ENCODE assay signal across 11 cellular contexts in the genomic region with DNA sequence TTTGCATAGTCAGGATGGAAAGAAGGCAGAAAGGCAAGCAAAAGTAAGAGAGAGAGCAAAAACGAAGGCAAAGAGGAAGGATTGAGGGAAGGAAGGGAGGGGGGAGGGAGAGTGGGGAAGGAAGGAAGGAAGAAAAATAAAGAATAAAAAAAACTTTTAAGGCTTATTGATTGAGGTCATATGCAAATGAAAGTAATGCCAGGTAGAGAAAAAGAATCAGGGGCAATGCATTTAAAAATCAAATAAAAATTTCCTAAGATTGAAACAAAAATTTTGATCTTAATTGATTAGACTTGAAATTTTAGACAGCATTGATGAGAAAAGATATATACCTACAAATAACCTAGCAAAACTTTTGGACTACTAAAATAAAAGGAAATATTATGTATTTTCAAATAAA.
"Had no signal": no experiment of that assay in that cellular context is flagged by ENCODE, and none has a peak within 500 bp of the region (broad histone marks: within the 10 kb centered on the region; RNA-seq: fewer than 3 reads in every experiment).

No MANE protein-coding gene starts in this region.

- H3K4me2 ChIP-seq: GM23338 had no signal

- H3K27ac ChIP-seq: GM23248 had no signal

- H3K27ac Mint-ChIP-seq: GM23338, H9, HFFc6 had no signal

- H3K4me3 Mint-ChIP-seq: GM23338, H9, HFFc6 had no signal

- ATAC-seq: GM23338, HCT116 had no signal

- H3K36me3 ChIP-seq: HAP-1 had no signal

- DNase-seq: GM23248, GOT3, H7, H9, HCEC 1CT, HFFc6 had no signal

- H3K4me3 ChIP-seq: GM23248, GM23338, HAP-1 had no signal

- H3K9ac ChIP-seq: GM23248 had no signal

- H3K4me1 Mint-ChIP-seq: GM23338, H9 had no signal

- H3K9me3 ChIP-seq: HAP-1 had no signal

- H2AFZ ChIP-seq: GM23248, GM23338 had no signal

- FAIRE-seq: H1, H54 had no signal
